ENCODE assay signal across 24 cellular contexts in the genomic region with DNA sequence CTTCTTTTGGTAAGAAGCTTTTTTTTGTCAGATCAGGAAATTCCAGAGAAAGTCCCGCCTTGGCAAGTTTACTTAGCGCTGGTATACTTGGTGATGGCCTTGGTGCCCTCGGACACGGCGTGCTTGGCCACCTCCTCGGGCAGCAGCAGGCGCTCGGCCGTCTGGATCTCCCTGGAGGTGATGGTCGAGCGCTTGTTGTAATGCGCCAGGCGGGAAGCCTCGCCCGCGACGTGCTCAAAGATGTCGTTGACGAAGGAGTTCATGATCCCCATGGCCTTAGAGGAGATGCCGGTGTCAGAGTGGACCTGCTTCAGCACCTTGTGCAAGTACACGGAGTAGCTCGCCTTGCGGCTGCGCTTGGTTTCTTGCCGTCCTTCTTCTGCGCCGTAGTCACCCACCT.
"Had no signal": no experiment of that assay in that cellular context is flagged by ENCODE, and none has a peak within 500 bp of the region (broad histone marks: within the 10 kb centered on the region; RNA-seq: fewer than 3 reads in every experiment).

No MANE protein-coding gene starts in this region.

- H3K4me3 Mint-ChIP-seq: effector memory CD8-positive, alpha-beta T cell; endodermal cell; mesothelial cell of epicardium had no signal

- H3K27ac Mint-ChIP-seq: effector memory CD8-positive, alpha-beta T cell; endodermal cell; mesothelial cell of epicardium had no signal

- H3K4me1 ChIP-seq: esophagus squamous epithelium, gastrocnemius medialis, left lung, lower lobe of right lung had no signal

- H3K36me3 Mint-ChIP-seq: mesothelial cell of epicardium had no signal

- H3K9me3 Mint-ChIP-seq: effector memory CD8-positive, alpha-beta T cell; endodermal cell; mesothelial cell of epicardium had no signal

- H3K4me1 Mint-ChIP-seq: mesothelial cell of epicardium had no signal

- DNase-seq: dermis blood vessel endothelial cell; dorsolateral prefrontal cortex; effector CD8-positive, alpha-beta T cell; effector memory CD8-positive, alpha-beta T cell; endodermal cell; erythroblast; esophagus squamous epithelium; foreskin fibroblast; foreskin melanocyte; gastrocnemius medialis; glutamatergic neuron; head of caudate nucleus; heart right ventricle; hippocampal formation; left cardiac atrium; left lung; left ventricle myocardium superior; lower lobe of right lung; mesenchymal stem cell; mucosa of descending colon had no signal

- H3K4me3 ChIP-seq: coronary artery, dorsolateral prefrontal cortex, esophagus squamous epithelium, gastrocnemius medialis, heart right ventricle, left lung, lower lobe of right lung, mucosa of descending colon had no signal

- H3K27ac ChIP-seq: coronary artery, dorsolateral prefrontal cortex, epithelial cell of prostate, esophagus squamous epithelium, gastrocnemius medialis, heart right ventricle, left lung, lower lobe of right lung had no signal

- H3K9me3 ChIP-seq: esophagus squamous epithelium, gastrocnemius medialis, heart right ventricle, left lung, lower lobe of right lung, mucosa of descending colon had no signal

- H3K27me3 ChIP-seq: gastrocnemius medialis, left lung had no signal

- ATAC-seq: effector memory CD8-positive, alpha-beta T cell; esophagus mucosa; gastrocnemius medialis; heart right ventricle; left cardiac atrium; left lung; left ventricle myocardium superior; lower lobe of right lung; mucosa of descending colon had no signal

- H3K36me3 ChIP-seq: esophagus squamous epithelium, gastrocnemius medialis, heart right ventricle, left lung, lower lobe of right lung had no signal
